1 cellular context compared by ENCODE assay signal in genomic region chr16:4402439-4403132, GRCh38.
TF ChIP-seq lines count a peak whose summit lies in the region.

No MANE protein-coding gene starts in this region.

TF ChIP-seq in GM12878, 131 proteins besides CTCF, POLR2A, EP300 and RAD21 (continued from another document):
- TF ChIP-seq SKIL (IDR thresholded peaks at IDR 0.05; ENCODE audit: low read depth, poor library complexity, severe bottlenecking) (no peak), BRCA1 (IDR thresholded peaks at IDR 0.05; ENCODE audit: low read depth, low read length) (no peak), NR2C1 (IDR thresholded peaks at IDR 0.05) (no peak), NRF1 (conservative IDR thresholded peaks at IDR 0.05; ENCODE audit: low read depth, low read length) (no peak), STAT1 (conservative IDR thresholded peaks at IDR 0.05) (no peak), PAX8 (IDR thresholded peaks at IDR 0.05) (no peak), TBL1XR1 (IDR thresholded peaks at IDR 0.05; ENCODE audit: low read depth, low read length) (no peak), YY1 (IDR thresholded peaks at IDR 0.05; ENCODE audit: low read depth, low read length) (0 out of 2 replicates have a peak, but pooled peaks have one; percentile 48), RUNX3 (IDR thresholded peaks at IDR 0.05; ENCODE audit: low read length) (no peak), PAX5 (IDR thresholded peaks at IDR 0.05; ENCODE audit: borderline replicate concordance, low read depth, low read length) (no peak), FOS (IDR thresholded peaks at IDR 0.05; ENCODE audit: borderline replicate concordance, extremely low read depth, insufficient read length) (no peak), HDGF (IDR thresholded peaks at IDR 0.05) (peak; percentile 81), TAF1 (IDR thresholded peaks at IDR 0.05; ENCODE audit: borderline replicate concordance, low read depth, low read length) (no peak), SMAD5 (IDR thresholded peaks at IDR 0.05; ENCODE audit: low read depth) (no peak), EGR1 (IDR thresholded peaks at IDR 0.05; ENCODE audit: borderline replicate concordance in 1 of 2, low read depth in 2 of 2, low read length in 2 of 2) (no peak), KDM1A (IDR thresholded peaks at IDR 0.05; ENCODE audit: borderline replicate concordance) (no peak), SMAD1 (IDR thresholded peaks at IDR 0.05; ENCODE audit: low read depth, partially characterized antibody) (no peak), BCLAF1 (IDR thresholded peaks at IDR 0.05) (no peak), SMARCA5 (IDR thresholded peaks at IDR 0.05) (no peak), BHLHE40 (IDR thresholded peaks at IDR 0.05; ENCODE audit: borderline replicate concordance in 1 of 2, low read depth in 2 of 2, low read length in 1 of 2) (peak; percentile 21 to 28; a peak in 1 of 4 replicates), SUPT20H (IDR thresholded peaks at IDR 0.05; ENCODE audit: borderline replicate concordance, control insufficient read depth, low read depth, low read length) (no peak), ETV6 (conservative IDR thresholded peaks at IDR 0.05 in 1 of 2, IDR thresholded peaks at IDR 0.05 in 1 of 2; ENCODE audit: borderline replicate concordance in 1 of 2, low read depth in 1 of 2) (no peak)
- TF ChIP-seq, protein P1, sequence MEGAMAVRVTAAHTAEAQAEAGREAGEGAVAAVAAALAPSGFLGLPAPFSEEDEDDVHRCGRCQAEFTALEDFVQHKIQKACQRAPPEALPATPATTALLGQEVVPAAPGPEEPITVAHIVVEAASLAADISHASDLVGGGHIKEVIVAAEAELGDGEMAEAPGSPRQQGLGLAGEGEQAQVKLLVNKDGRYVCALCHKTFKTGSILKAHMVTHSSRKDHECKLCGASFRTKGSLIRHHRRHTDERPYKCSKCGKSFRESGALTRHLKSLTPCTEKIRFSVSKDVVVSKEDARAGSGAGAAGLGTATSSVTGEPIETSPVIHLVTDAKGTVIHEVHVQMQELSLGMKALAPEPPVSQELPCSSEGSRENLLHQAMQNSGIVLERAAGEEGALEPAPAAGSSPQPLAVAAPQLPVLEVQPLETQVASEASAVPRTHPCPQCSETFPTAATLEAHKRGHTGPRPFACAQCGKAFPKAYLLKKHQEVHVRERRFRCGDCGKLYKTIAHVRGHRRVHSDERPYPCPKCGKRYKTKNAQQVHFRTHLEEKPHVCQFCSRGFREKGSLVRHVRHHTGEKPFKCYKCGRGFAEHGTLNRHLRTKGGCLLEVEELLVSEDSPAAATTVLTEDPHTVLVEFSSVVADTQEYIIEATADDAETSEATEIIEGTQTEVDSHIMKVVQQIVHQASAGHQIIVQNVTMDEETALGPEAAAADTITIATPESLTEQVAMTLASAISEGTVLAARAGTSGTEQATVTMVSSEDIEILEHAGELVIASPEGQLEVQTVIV (IDR thresholded peaks at IDR 0.05; ENCODE audit: borderline replicate concordance, partially characterized antibody): no peak
